17 cellular contexts compared by ENCODE assay signal in genomic region chr17:18253187-18253884, GRCh38. TPM values are rescaled to one million over a fixed set of nuclear protein-coding genes. Genes with fewer than 3 reads are reported as not detected.
A peak's percentile ranks its signal among the peaks of the same experiment; 100 is the strongest.
DNase-seq lines count a peak whose midpoint lies in the region; ATAC-seq, FAIRE-seq and TF ChIP-seq lines count a peak whose summit lies in the region.
"Had no signal": no experiment of that assay in that cellular context is flagged by ENCODE, and none has a peak within 500 bp of the region (broad histone marks: within the 10 kb centered on the region; RNA-seq: fewer than 3 reads in every experiment).

No MANE protein-coding gene starts in this region.

- WGBS in neuronal stem cell (ENCODE audit: extremely low coverage in 2 of 2, insufficient read length in 2 of 2, insufficient replicate concordance in 1 of 2), 2 donors: no CpG with 5 or more reads among the region's 16 CpGs

- no peak for TF ChIP-seq CTCF in RWPE1 (conservative IDR thresholded peaks at IDR 0.05; ENCODE audit: low read depth)

- peaks cover 64 to 79% of the 10 kb centered on the region in 2 donors for H3K36me3 ChIP-seq in neuronal stem cell (replicated peaks in 1 of 2; ENCODE audit: control insufficient read depth in 2 of 2, insufficient read depth in 2 of 2, low read length in 2 of 2)

- peak; percentile 61 for ATAC-seq in left lobe of liver
- no peak for ATAC-seq in HG02840 (IDR thresholded peaks at IDR 0.05; ENCODE audit: low FRiP score, unreplicated experiment)
- ATAC-seq: A549 had no signal

- no peak for DNase-seq in HTR-8/SVneo (ENCODE audit: insufficient read length, low spot score)
- no peak for DNase-seq in RWPE1 (ENCODE audit: low spot score)
- peak; percentile 65 for DNase-seq in left lobe of liver (ENCODE audit: low spot score)
- no peak for DNase-seq in neuronal stem cell (ENCODE audit: low spot score)
- DNase-seq in NCI-H510A (lab: John Stamatoyannopoulos, UW): no peak
- no peak for DNase-seq in COLO668 (lab: John Stamatoyannopoulos, UW; ENCODE audit: unreplicated experiment)
- DNase-seq: AML-193; CD4-positive, alpha-beta T cell; DMS153; DMS79 treated with DMSO at 0.1 percent for 48 hours; GF-D8; H9; KBM-7 had no signal

- peak overlapping the region; percentile 63 for H3K9ac ChIP-seq in neuronal stem cell (ENCODE audit: low read depth, low read length, poor library complexity)

- H2BK12ac ChIP-seq in neuronal stem cell (ENCODE audit: low read length): no peak overlapping the region

- H3K9me3 ChIP-seq in neuronal stem cell (replicated peaks in 1 of 2; ENCODE audit: control insufficient read depth in 2 of 2, insufficient read depth in 1 of 2, low read depth in 1 of 2, low read length in 2 of 2): no peaks in the 10 kb centered on the region
- H3K9me3 ChIP-seq: A549 had no signal

- peak overlapping the region; percentile 93 for H3K27ac ChIP-seq in RWPE1
- H3K27ac ChIP-seq in neuronal stem cell (replicated peaks; ENCODE audit: low read length): no peak overlapping the region
- H3K27ac ChIP-seq: A549, C4-2B had no signal

- no peak overlapping the region for H3K4me2 ChIP-seq in neuronal stem cell (ENCODE audit: insufficient read depth, low read length, poor library complexity, severe bottlenecking)
- H3K4me2 ChIP-seq: A549 had no signal

- H3K4me3 ChIP-seq in neuronal stem cell (ENCODE audit: low read length in 2 of 2): no peak overlapping the region
- H3K4me3 ChIP-seq: A549 had no signal

- no peak overlapping the region for H4K8ac ChIP-seq in neuronal stem cell (ENCODE audit: low read depth, low read length)

- peaks cover 5 to 6% of the 10 kb centered on the region in 2 donors for H3K4me1 ChIP-seq in neuronal stem cell (ENCODE audit: control insufficient read depth in 2 of 2, insufficient read depth in 1 of 2, low read depth in 1 of 2, low read length in 2 of 2)

- H3K79me1 ChIP-seq in neuronal stem cell (ENCODE audit: low read depth, low read length): peaks cover 22% of the 10 kb centered on the region

- H2BK5ac ChIP-seq in neuronal stem cell (ENCODE audit: low read length): peak overlapping the region; percentile 39

- H3K18ac ChIP-seq in neuronal stem cell (ENCODE audit: low read length): no peak overlapping the region

- H4K91ac ChIP-seq in neuronal stem cell (ENCODE audit: low read depth, low read length, poor library complexity): no peak overlapping the region

- no peaks in the 10 kb centered on the region for H3K27me3 ChIP-seq in neuronal stem cell (ENCODE audit: control insufficient read depth in 3 of 3, insufficient read depth in 3 of 3, low read depth in 1 of 3, low read length in 3 of 3)

- H3K4ac ChIP-seq in neuronal stem cell (ENCODE audit: low read length): no peak overlapping the region

- no peak overlapping the region for H2AK5ac ChIP-seq in neuronal stem cell (ENCODE audit: low read depth, low read length)

- POLR2A ChIA-PET in RWPE1 (lab: Yijun Ruan, JAX; ENCODE audit: low non-redundant PET): no interaction called here

- no peak overlapping the region for H2BK120ac ChIP-seq in neuronal stem cell (ENCODE audit: low read depth, low read length)

- H2AFZ ChIP-seq in neuronal stem cell (ENCODE audit: low read length): no peak overlapping the region

- H2BK15ac ChIP-seq in neuronal stem cell (ENCODE audit: low read length): no peak overlapping the region

- FAIRE-seq in HTR-8/SVneo (lab: Jason Lieb, UNC): peak; percentile 48
- FAIRE-seq: A549, H1 had no signal

- no peak overlapping the region for H3K14ac ChIP-seq in neuronal stem cell (ENCODE audit: low read length)

- peak overlapping the region; percentile 43 for H3K23ac ChIP-seq in neuronal stem cell (ENCODE audit: low read depth, low read length, poor library complexity)

- CTCF ChIA-PET in RWPE1 (lab: Yijun Ruan, JAX): no interaction called here

RNA-seq across cellular contexts. Expression of gene FLII, which starts 5.2 kb away (rescaled TPM):
- 102 TPM for total RNA-seq in left lobe of liver
- polyA plus RNA-seq in neuronal stem cell (2013, experiment 1 of 2): 127 TPM
- polyA plus RNA-seq in neuronal stem cell (2013, experiment 2 of 2): 124 TPM

RNA-seq across cellular contexts. Expression of gene MIEF2, which starts 7.1 kb away (rescaled TPM):
- total RNA-seq in left lobe of liver: 6.4 TPM
- 4.4 TPM for polyA plus RNA-seq in neuronal stem cell (2013, experiment 1 of 2)
- 4.6 TPM for polyA plus RNA-seq in neuronal stem cell (2013, experiment 2 of 2)

RNA-seq across cellular contexts. Expression of gene LLGL1, which starts 27.9 kb away (rescaled TPM):
- total RNA-seq in left lobe of liver: 3.3 TPM
- 72.8 TPM for polyA plus RNA-seq in neuronal stem cell (2013, experiment 1 of 2)
- polyA plus RNA-seq in neuronal stem cell (2013, experiment 2 of 2): 73.5 TPM
